ENCODE assay signal across 8 cellular contexts in genomic region chr9:35161713-35162604, GRCh38. TPM values are rescaled to one million over a fixed set of nuclear protein-coding genes. Genes with fewer than 3 reads are reported as not detected.
DNase-seq lines count a peak whose midpoint lies in the region; ATAC-seq and TF ChIP-seq lines count a peak whose summit lies in the region.

Gene UNC13B (plus strand): TSS chr9:35162009. CDS start chr9:35162284, 275 bp downstream.

- peak within 1 kb of the TSS; percentile 96 for H3K4me3 ChIP-seq in iPS-15b (ENCODE audit: low read depth, low read length)
- H3K4me3 ChIP-seq in gastrocnemius medialis, result peak within 1 kb of the TSS; percentile 77 to 93 (median 86)

- H3K27me3 ChIP-seq in iPS-15b (ENCODE audit: control insufficient read depth, insufficient read depth, low read length) (no peaks in the 10 kb centered on the region), gastrocnemius medialis (no peaks in the 10 kb centered on the region)

- peak; percentile 54 for ATAC-seq in HG02938 (IDR thresholded peaks at IDR 0.05; ENCODE audit: unreplicated experiment)
- ATAC-seq in gastrocnemius medialis, result peak; percentile 91 to 93

- DNase-seq in GM10266 (ENCODE audit: extremely low spot score), result peak; percentile 76
- peak; percentile 83 for DNase-seq in NCI-H2107 (lab: John Stamatoyannopoulos, UW)
- DNase-seq in T47D (ENCODE audit: low read depth in 1 of 2, low spot score in 1 of 2), result peak; percentile 91 to 94
- DNase-seq in gastrocnemius medialis, result peak; percentile 94 to 96
- DNase-seq in NK-92 treated with Interleukin-12 subunit alpha and Interleukin-12 subunit beta, amount 100 ng/mL, for 24 hours (lab: John Stamatoyannopoulos, UW), result no peak

- TF ChIP-seq CTCF in GM10266 (IDR thresholded peaks at IDR 0.05; ENCODE audit: control insufficient read depth, insufficient read depth, low read depth, missing control alignments) (no peak), VCaP (conservative IDR thresholded peaks at IDR 0.05) (peak; percentile 46; the same call in 1 of the 2 replicates), gastrocnemius medialis (IDR thresholded peaks at IDR 0.05 in 4 of 5, conservative IDR thresholded peaks at IDR 0.05 in 1 of 5) (peak in 3 of 5 experiments; percentile 12 to 32 (median 31))

- H3K27ac ChIP-seq in VCaP (peak within 1 kb of the TSS; percentile 90), gastrocnemius medialis (peak within 1 kb of the TSS; percentile 92 to 99 (median 96))

- no peaks in the 10 kb centered on the region for H3K9me3 ChIP-seq in iPS-15b (ENCODE audit: control insufficient read depth, insufficient read depth, low read length)
- H3K9me3 ChIP-seq in gastrocnemius medialis, result no peaks in the 10 kb centered on the region

- H3K4me1 ChIP-seq in iPS-15b (ENCODE audit: control insufficient read depth, insufficient read depth, low read length), result peaks cover 9% of the 10 kb centered on the region
- H3K4me1 ChIP-seq in gastrocnemius medialis, result peaks cover 23 to 35% of the 10 kb centered on the region in 2 donors

- in situ Hi-C loops in T47D (cut with HindIII; ENCODE audit: low pct_unique_long_range_greater_than_20kb, low sequenced_read_pairs), result no loop called here
- in situ Hi-C loops in gastrocnemius medialis (cut with MboI; ENCODE audit: low sequenced_read_pairs in 4 of 4), result loop anchor here in 1 of 4 donors (5.0 kb wide), 1 partner anchor 45 kb away; the partner anchor contains the start of gene ATOSB

- H3K36me3 ChIP-seq in iPS-15b (ENCODE audit: control insufficient read depth, insufficient read depth, low read length), result no peaks in the 10 kb centered on the region
- H3K36me3 ChIP-seq in gastrocnemius medialis, result no peaks in the 10 kb centered on the region

- intact Hi-C loops in gastrocnemius medialis (cut with DNase I; ENCODE audit: low total_unique reads), result loop anchor here (1.0 to 5.0 kb wide), 4 partner anchors 46 to 215 kb away; no protein-coding TSS in a partner anchor

- H3K9ac ChIP-seq in iPS-15b (ENCODE audit: low read depth, low read length), result peak within 1 kb of the TSS; percentile 47

- TF ChIP-seq POLR2A in gastrocnemius medialis (IDR thresholded peaks at IDR 0.05), result peak; percentile 76 to 91

RNA-seq across cellular contexts. Expression of gene UNC13B, which starts in this region (rescaled TPM):
- 10 to 100 TPM in 2 of 4 donors, 1 to 10 TPM in 2; 7.5 to 17.5 (median 13.1) TPM for total RNA-seq in gastrocnemius medialis
